24 cellular contexts compared by ENCODE assay signal in the genomic region with DNA sequence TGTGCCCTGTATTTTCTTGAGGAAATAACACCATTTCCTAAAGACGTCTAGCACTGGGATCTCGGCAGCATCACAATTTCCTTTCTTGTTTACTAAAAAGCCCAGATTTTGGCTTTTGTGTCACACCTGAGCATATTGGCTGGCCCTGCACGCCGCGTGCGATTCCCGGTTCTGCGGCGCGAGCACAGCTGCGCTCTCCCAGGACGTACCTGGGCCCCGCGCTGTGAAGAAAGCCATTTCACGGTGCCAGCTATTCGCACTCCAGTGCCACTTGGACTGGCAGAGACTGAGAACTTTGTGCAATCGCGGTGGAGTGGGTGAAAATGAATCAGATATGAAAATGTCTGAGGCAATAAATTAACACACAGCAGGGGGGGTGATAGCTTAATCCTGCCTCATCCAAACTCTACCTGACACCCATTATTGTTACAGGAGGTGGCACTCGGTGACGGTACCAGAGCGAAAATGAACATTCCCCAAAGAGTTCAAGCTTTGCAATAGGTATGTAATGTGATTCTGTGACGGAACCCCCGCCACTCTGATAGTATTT.
"Had no signal": no experiment of that assay in that cellular context is flagged by ENCODE, and none has a peak within 500 bp of the region (broad histone marks: within the 10 kb centered on the region; RNA-seq: fewer than 3 reads in every experiment).

No MANE protein-coding gene starts in this region.

- H3K27ac Mint-ChIP-seq: endodermal cell; natural killer cell; stimulated activated naive CD8-positive, alpha-beta T cell treated with anti-CD3 and anti-CD28 coated beads, Interleukin-15, amount 100 ng/mL, for 72 hours had no signal

- H3K9me3 Mint-ChIP-seq: endodermal cell; natural killer cell; stimulated activated naive CD8-positive, alpha-beta T cell treated with anti-CD3 and anti-CD28 coated beads, Interleukin-15, amount 100 ng/mL, for 72 hours had no signal

- H3K79me2 ChIP-seq: hepatocyte had no signal

- H3K4me2 ChIP-seq: hepatocyte had no signal

- H3K36me3 Mint-ChIP-seq: natural killer cell had no signal

- H3K27me3 ChIP-seq: foreskin keratinocyte, hepatocyte, right lobe of liver, thyroid gland had no signal

- ATAC-seq: esophagus mucosa; foreskin keratinocyte; gastroesophageal sphincter; heart left ventricle; left lobe of liver; natural killer cell; pancreas; right lobe of liver; stimulated activated naive CD8-positive, alpha-beta T cell treated with anti-CD3 and anti-CD28 coated beads, Interleukin-15, amount 100 ng/mL, for 72 hours had no signal

- H3K4me1 ChIP-seq: foreskin keratinocyte, gastroesophageal sphincter, lower lobe of right lung, pancreas, right lobe of liver, thyroid gland had no signal

- H2AFZ ChIP-seq: hepatocyte had no signal

- H3K4me3 ChIP-seq: dorsolateral prefrontal cortex, gastroesophageal sphincter, heart left ventricle, hepatocyte, lower lobe of right lung, pancreas, right lobe of liver, thyroid gland had no signal

- DNase-seq: dorsolateral prefrontal cortex; effector CD8-positive, alpha-beta T cell; endodermal cell; foreskin keratinocyte; heart left ventricle; kidney; lower lobe of right lung; natural killer cell; pancreas; right lobe of liver; small intestine; stimulated activated CD4-positive, alpha-beta T cell treated with anti-CD3 and anti-CD28 coated beads, Interleukin-15, amount 100 ng/mL, for 24 hours; stimulated activated CD4-positive, alpha-beta T cell treated with anti-CD3 and anti-CD28 coated beads, Interleukin-4, amount 100 ng/mL, for 1 hour; stimulated activated CD8-positive, alpha-beta memory T cell treated with anti-CD3 and anti-CD28 coated beads, Interleukin-4, amount 100 ng/mL, for 48 hours; stimulated activated naive CD4-positive, alpha-beta T cell; stimulated activated naive CD8-positive, alpha-beta T cell treated with anti-CD3 and anti-CD28 coated beads, Interleukin-15, amount 100 ng/mL, for 72 hours; thyroid gland; trophoblast cell had no signal

- H3K36me3 ChIP-seq: gastroesophageal sphincter, heart left ventricle, lower lobe of right lung, neutrophil, right lobe of liver, thyroid gland had no signal

- H3K27ac ChIP-seq: dorsolateral prefrontal cortex, epithelial cell of prostate, foreskin keratinocyte, gastroesophageal sphincter, heart left ventricle, hepatocyte, lower lobe of right lung, neutrophil, pancreas, right lobe of liver, thyroid gland had no signal

- H3K9me3 ChIP-seq: gastroesophageal sphincter, heart left ventricle, lower lobe of right lung, neutrophil, pancreas, right lobe of liver, thyroid gland had no signal

- H3K4me3 Mint-ChIP-seq: endodermal cell; natural killer cell; stimulated activated naive CD8-positive, alpha-beta T cell treated with anti-CD3 and anti-CD28 coated beads, Interleukin-15, amount 100 ng/mL, for 72 hours had no signal
